Comparison of ENCODE assay signal across 7 cellular contexts in the genomic region with DNA sequence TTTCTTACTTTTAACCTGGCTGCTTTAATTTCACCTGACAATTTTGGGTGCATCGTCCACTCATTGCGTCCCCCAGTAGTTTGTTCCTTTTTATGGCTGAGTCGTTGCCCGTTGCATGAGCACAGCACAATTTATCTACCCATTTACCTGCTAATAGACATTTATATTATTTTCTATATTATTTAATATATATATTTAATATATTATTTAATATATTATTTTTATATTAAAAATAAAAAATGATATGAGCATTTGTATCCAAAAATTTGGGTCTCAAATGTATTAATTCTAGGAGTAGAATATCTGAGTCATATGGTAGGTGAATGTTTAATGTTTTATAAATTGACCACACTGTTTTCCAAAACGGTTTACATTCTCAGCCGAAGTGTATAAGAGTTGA.
"Had no signal": no experiment of that assay in that cellular context is flagged by ENCODE, and none has a peak within 500 bp of the region (broad histone marks: within the 10 kb centered on the region; RNA-seq: fewer than 3 reads in every experiment).

No MANE protein-coding gene starts in this region.

- H3K4me3 ChIP-seq: GM12878 had no signal

- ATAC-seq: GM12878 had no signal

- FAIRE-seq: GM12878, GM12891, GM12892, GM18507, GM19239 had no signal

- DNase-seq: GDM1, GF-D8 had no signal
